In the genomic region with DNA sequence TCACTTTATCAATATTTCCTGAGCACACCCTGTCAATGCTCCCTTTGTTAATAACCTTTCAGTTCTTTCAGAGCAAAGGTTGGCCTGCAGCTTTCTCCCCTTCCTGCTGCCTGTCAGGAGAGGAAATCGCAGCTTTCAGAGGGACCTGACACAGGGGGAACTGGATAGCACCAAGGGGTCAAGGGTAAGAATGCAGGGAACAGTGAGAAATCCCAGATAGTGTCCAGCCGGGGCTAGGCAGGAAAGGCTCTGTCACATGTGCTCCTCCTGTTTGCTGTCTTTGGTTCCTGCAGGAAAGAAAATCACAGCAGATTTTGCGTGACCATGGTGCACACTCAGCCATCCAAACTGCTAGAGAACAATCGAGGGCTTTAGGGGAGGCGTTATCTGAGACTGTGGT, we compare ENCODE assay signal across 1 cellular context.
A peak's percentile ranks its signal among the peaks of the same experiment; 100 is the strongest.
TF ChIP-seq lines count a peak whose summit lies in the region.

No MANE protein-coding gene starts in this region.

TF ChIP-seq in endothelial cell of umbilical vein, 7 proteins besides CTCF, POLR2A, EP300 and RAD21 (continued from another document):
- TF ChIP-seq, protein P1, sequence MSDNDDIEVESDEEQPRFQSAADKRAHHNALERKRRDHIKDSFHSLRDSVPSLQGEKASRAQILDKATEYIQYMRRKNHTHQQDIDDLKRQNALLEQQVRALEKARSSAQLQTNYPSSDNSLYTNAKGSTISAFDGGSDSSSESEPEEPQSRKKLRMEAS (IDR thresholded peaks at IDR 0.05; ENCODE audit: insufficient read depth, insufficient read length) = peak; percentile 85
- TF ChIP-seq POLR2AphosphoS5 (IDR thresholded peaks at IDR 0.05; ENCODE audit: insufficient read depth, low read depth, low read length) (peak; percentile 87), MYC (IDR thresholded peaks at IDR 0.05; ENCODE audit: low read depth, low read length) (no peak), EZH2 (IDR thresholded peaks at IDR 0.05; ENCODE audit: borderline replicate concordance, low read depth, low read length, severe bottlenecking) (no peak)
